In the genomic region with DNA sequence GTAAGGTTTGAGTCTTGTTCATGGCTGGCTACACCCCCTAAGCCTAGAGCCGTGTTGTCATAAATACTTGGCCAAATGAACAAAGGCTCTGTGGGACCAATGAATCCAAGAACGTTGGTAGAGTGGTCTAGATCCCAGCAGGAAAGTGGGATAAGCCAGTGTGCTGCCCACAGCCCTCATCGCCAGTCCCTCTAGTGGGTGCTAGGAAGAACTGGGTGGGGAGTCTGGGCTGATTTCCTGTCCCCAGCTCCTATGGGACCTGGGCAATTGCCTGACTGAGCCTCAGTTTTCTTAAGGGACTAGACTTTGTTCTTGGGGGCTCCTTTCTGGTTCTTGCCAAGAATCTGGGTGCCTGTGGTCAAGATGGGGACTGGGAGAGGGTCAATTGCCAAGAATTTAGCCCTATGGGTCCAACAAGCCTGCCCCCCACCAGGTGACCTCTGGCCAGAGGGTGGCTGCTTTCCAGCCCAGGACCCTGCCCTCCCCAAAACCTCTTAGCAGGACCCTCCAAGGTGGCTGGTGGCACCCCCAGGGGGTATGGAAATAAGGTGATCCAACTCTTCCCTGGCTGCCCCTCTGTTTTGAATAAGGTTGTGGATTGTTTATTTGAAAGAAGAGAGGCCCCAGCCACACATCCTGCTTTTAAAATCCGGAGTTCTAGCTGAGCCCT, we compare ENCODE assay signal across 15 cellular contexts. TPM values are rescaled to one million over a fixed set of nuclear protein-coding genes. Genes with fewer than 3 reads are reported as not detected.
A peak's percentile ranks its signal among the peaks of the same experiment; 100 is the strongest.
DNase-seq lines count a peak whose midpoint lies in the region; ATAC-seq lines count a peak whose summit lies in the region.
"Had no signal": no experiment of that assay in that cellular context is flagged by ENCODE, and none has a peak within 500 bp of the region (broad histone marks: within the 10 kb centered on the region; RNA-seq: fewer than 3 reads in every experiment).

No MANE protein-coding gene starts in this region.

- no peak overlapping the region for H3K4me3 ChIP-seq in BLaER1 treated with 17β-estradiol and CSF1 and Interleukin-3, amounts not matched to agents 10 nM and 100 nM
- H3K4me3 ChIP-seq in right cardiac atrium (ENCODE audit: low read length) (no peak overlapping the region), skin epidermis (no peak overlapping the region)

- no peaks in the 10 kb centered on the region for H3K27me3 ChIP-seq in BLaER1 treated with 17β-estradiol and CSF1 and Interleukin-3, amounts not matched to agents 10 nM and 100 nM
- H3K27me3 ChIP-seq in right cardiac atrium (ENCODE audit: control insufficient read depth, insufficient read depth): no peaks in the 10 kb centered on the region

- no peaks in the 10 kb centered on the region for H3K9me3 ChIP-seq in BLaER1 treated with 17β-estradiol and CSF1 and Interleukin-3, amounts not matched to agents 10 nM and 100 nM (replicated peaks in 1 of 11)
- no peaks in the 10 kb centered on the region for H3K9me3 ChIP-seq in right cardiac atrium (ENCODE audit: control insufficient read depth, low read length)

- WGBS in right cardiac atrium: 40% methylated on average over 4 of the region's 4 CpGs

- no peak overlapping the region for H3K27ac ChIP-seq in BLaER1 treated with 17β-estradiol and CSF1 and Interleukin-3, amounts not matched to agents 10 nM and 100 nM
- H3K27ac ChIP-seq in right cardiac atrium (ENCODE audit: low read length) (peak overlapping the region; percentile 68), skin epidermis (peak overlapping the region in 12 of 21 experiments; percentile 5 to 70 (median 34))

- in situ Hi-C loops in SK-MEL-5 (cut with HindIII; ENCODE audit: low pct_unique_long_range_greater_than_20kb, low sequenced_read_pairs): no loop called here

- H3K36me3 ChIP-seq in BLaER1 treated with 17β-estradiol and CSF1 and Interleukin-3, amounts not matched to agents 10 nM and 100 nM: peaks cover 0 to 10% (median 0%) of the 10 kb centered on the region in 11 experiments; a peak in 2 of 22 replicates

- no peak overlapping the region for H3K9ac ChIP-seq in BLaER1 treated with 17β-estradiol and CSF1 and Interleukin-3, amounts not matched to agents 10 nM and 100 nM

- ATAC-seq in right cardiac atrium: no peak
- no peak for ATAC-seq in HG03520 (IDR thresholded peaks at IDR 0.05; ENCODE audit: unreplicated experiment)
- no peak for ATAC-seq in HG02623 (IDR thresholded peaks at IDR 0.05; ENCODE audit: unreplicated experiment)
- ATAC-seq: esophagus mucosa; naive thymus-derived CD8-positive, alpha-beta T cell had no signal

- intact Hi-C loops in right cardiac atrium (cut with DNase I): no loop called here

- peaks cover 12 to 31% (median 26%) of the 10 kb centered on the region in 10 experiments for H3K4me1 ChIP-seq in BLaER1 treated with 17β-estradiol and CSF1 and Interleukin-3, amounts not matched to agents 10 nM and 100 nM
- peaks cover 55% of the 10 kb centered on the region for H3K4me1 ChIP-seq in right cardiac atrium (ENCODE audit: control insufficient read depth, insufficient read depth, low read length)

- DNase-seq in SK-MEL-5 (ENCODE audit: low read depth, low spot score): peak; percentile 17
- peak in 2 of 3 donors; percentile 10 to 57 for DNase-seq in right cardiac atrium
- no peak for DNase-seq in NCI-H226
- DNase-seq in activated gamma-delta T cell (lab: John Stamatoyannopoulos, UW): no peak
- DNase-seq: activated CD4-positive, alpha-beta T cell treated with anti-CD3 and anti-CD28 coated beads, Interleukin-2, amount 50 U/mL, for 48 hours; activated naive CD4-positive, alpha-beta T cell; GF-D8; naive thymus-derived CD8-positive, alpha-beta T cell; T-helper 2 cell had no signal

- peaks cover 0 to 100% (median 0%) of the 10 kb centered on the region in 11 experiments; a peak in 8 of 22 replicates for H4K20me1 ChIP-seq in BLaER1 treated with 17β-estradiol and CSF1 and Interleukin-3, amounts not matched to agents 10 nM and 100 nM

- peak overlapping the region; percentile 27 to 62 (median 44); a peak in 20 of 22 replicates for H3K4me2 ChIP-seq in BLaER1 treated with 17β-estradiol and CSF1 and Interleukin-3, amounts not matched to agents 10 nM and 100 nM

RNA-seq across cellular contexts. Expression of a gene that starts 42.7 kb away (rescaled TPM):
- total RNA-seq in SK-MEL-5 (2014; rRNA removed; shearing (Covaris generic)): 3.2 and 4.6 TPM in 2 replicates
- polyA plus RNA-seq in SK-MEL-5 (2015; cell fraction: cytosol; rRNA removed): 12.2 and 13.6 TPM in 2 replicates
- polyA plus RNA-seq in SK-MEL-5 (2015; cell fraction: nucleus; rRNA removed): 17.8 and 19.8 TPM in 2 replicates
- 10 to 100 TPM; 54.5 to 68.8 (median 63.2) TPM for total RNA-seq in right cardiac atrium
- 31.6 TPM for polyA plus RNA-seq in right cardiac atrium
- polyA plus RNA-seq: CD14-positive monocyte; naive thymus-derived CD8-positive, alpha-beta T cell had no signal

Comparison
In these comparisons a context has a peak if more than half of its experiments do, and no peak if none do; other contexts are left out.
1. H3K27ac ChIP-seq: peak in right cardiac atrium (single experiment) and skin epidermis (12 of 21); none in BLaER1 treated with 17β-estradiol and CSF1 and Interleukin-3, amounts not matched to agents 10 nM and 100 nM (0 of 11).
2. DNase-seq: peak in SK-MEL-5 (single experiment) and right cardiac atrium (2 of 3); none in NCI-H226 (single experiment) and activated gamma-delta T cell (single experiment).